In the genomic region with DNA sequence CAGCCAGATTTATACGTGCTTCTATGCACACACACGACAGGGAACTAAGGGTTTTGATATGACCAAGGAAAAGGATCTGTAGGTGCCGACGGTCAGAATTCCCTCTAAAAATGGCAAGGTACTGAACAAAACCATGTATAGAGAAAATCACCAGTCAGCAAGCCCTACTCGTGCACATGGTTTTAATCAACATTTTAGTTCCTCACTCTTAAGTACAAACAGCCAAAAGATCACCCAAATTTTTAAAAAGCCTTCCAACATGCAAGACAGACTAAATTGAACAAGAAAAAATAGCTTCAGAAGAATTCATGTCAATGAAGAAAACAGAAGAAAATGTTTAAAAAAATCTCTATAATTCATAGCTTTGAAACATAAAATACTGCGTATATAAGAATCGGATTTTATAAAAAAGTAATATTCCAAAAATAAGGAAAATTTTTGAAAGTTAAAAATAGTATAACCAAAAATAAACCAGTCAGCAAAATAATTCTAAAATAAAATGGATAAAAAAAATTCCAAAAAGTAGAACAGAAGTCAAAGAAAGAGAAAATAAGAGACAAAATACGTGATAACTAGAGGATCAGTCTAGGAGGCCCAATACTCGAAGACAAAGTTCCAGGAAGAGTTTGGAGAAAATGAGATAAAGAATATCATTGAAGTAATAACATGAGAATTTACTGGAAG, we compare ENCODE assay signal across 1 cellular context.
TF ChIP-seq lines count a peak whose summit lies in the region.

No MANE protein-coding gene starts in this region.

TF ChIP-seq in HepG2, 621 proteins besides CTCF, POLR2A, EP300 and RAD21:
- TF ChIP-seq MAFK (conservative IDR thresholded peaks at IDR 0.05 in 1 of 2, IDR thresholded peaks at IDR 0.05 in 1 of 2; ENCODE audit: low read length in 2 of 2) (peak in 1 of 2 experiments; percentile 75; a peak in 3 of 4 replicates), MAFF (IDR thresholded peaks at IDR 0.05; ENCODE audit: low read depth, low read length) (peak; percentile 62; the same call in 1 of the 2 replicates), SRSF9 (IDR thresholded peaks at IDR 0.05; ENCODE audit: borderline replicate concordance, insufficient read depth, low read depth, low read length, poor library complexity, severe bottlenecking) (no peak), SNAI1 (CRISPR knock-in tag; IDR thresholded peaks at IDR 0.05; ENCODE audit: borderline replicate concordance) (no peak)
